In genomic region chr9:115369322-115369957, GRCh38 we compare ENCODE assay signal across 1 cellular context.
A peak's percentile ranks its signal among the peaks of the same experiment; 100 is the strongest.
TF ChIP-seq lines count a peak whose summit lies in the region.

No MANE protein-coding gene starts in this region.

TF ChIP-seq in HEK293, 187 proteins besides CTCF, POLR2A, EP300 and RAD21 (continued from another document):
- TF ChIP-seq, protein P1, sequence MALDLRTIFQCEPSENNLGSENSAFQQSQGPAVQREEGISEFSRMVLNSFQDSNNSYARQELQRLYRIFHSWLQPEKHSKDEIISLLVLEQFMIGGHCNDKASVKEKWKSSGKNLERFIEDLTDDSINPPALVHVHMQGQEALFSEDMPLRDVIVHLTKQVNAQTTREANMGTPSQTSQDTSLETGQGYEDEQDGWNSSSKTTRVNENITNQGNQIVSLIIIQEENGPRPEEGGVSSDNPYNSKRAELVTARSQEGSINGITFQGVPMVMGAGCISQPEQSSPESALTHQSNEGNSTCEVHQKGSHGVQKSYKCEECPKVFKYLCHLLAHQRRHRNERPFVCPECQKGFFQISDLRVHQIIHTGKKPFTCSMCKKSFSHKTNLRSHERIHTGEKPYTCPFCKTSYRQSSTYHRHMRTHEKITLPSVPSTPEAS (tag by site-specific recombination; IDR thresholded peaks at IDR 0.05) = no peak
- TF ChIP-seq ZNF529 (tag by site-specific recombination; IDR thresholded peaks at IDR 0.05; ENCODE audit: insufficient replicate concordance) (no peak), ZNF433 (tag by site-specific recombination; IDR thresholded peaks at IDR 0.05; ENCODE audit: low read depth) (no peak), ZNF366 (tag by site-specific recombination; conservative IDR thresholded peaks at IDR 0.05) (no peak), INSM2 (tag by site-specific recombination; IDR thresholded peaks at IDR 0.05) (0 out of 2 replicates have a peak, but pooled peaks have one; percentile 28), HOXC10 (CRISPR knock-in tag; IDR thresholded peaks at IDR 0.05) (no peak), IKZF3 (tag by site-specific recombination; IDR thresholded peaks at IDR 0.05) (no peak), ZBTB48 (tag by site-specific recombination; IDR thresholded peaks at IDR 0.05) (no peak), ZNF394 (tag by site-specific recombination; IDR thresholded peaks at IDR 0.05; ENCODE audit: borderline replicate concordance) (no peak), TCF7L2 (IDR thresholded peaks at IDR 0.05; ENCODE audit: borderline replicate concordance, low read depth, low read length) (no peak), KLF1 (tag by site-specific recombination; IDR thresholded peaks at IDR 0.05) (no peak), TSHZ1 (tag by site-specific recombination; IDR thresholded peaks at IDR 0.05; ENCODE audit: borderline replicate concordance) (no peak), ZEB2 (tag by site-specific recombination; IDR thresholded peaks at IDR 0.05) (peak; percentile 51; the same call in 1 of the 2 replicates), GLI2 (tag by site-specific recombination; IDR thresholded peaks at IDR 0.05; ENCODE audit: borderline replicate concordance, low read depth) (0 out of 2 replicates have a peak, but pooled peaks have one; percentile 8), SP2 (tag by site-specific recombination; IDR thresholded peaks at IDR 0.05) (0 out of 2 replicates have a peak, but pooled peaks have one; percentile 8), OSR2 (tag by site-specific recombination; IDR thresholded peaks at IDR 0.05) (peak; percentile 68), ZNF654 (tag by site-specific recombination; IDR thresholded peaks at IDR 0.05; ENCODE audit: low read depth) (no peak), GLIS1 (tag by site-specific recombination; IDR thresholded peaks at IDR 0.05) (no peak), ZNF777 (tag by site-specific recombination; IDR thresholded peaks at IDR 0.05; ENCODE audit: borderline replicate concordance) (no peak), ZNF341 (tag by site-specific recombination; IDR thresholded peaks at IDR 0.05; ENCODE audit: low read depth) (no peak), ZNF518A (tag by site-specific recombination; conservative IDR thresholded peaks at IDR 0.05; ENCODE audit: low read depth) (no peak), SETDB1 (IDR thresholded peaks at IDR 0.05; ENCODE audit: insufficient read length, low read length) (peak; percentile 78), ZFP3 (tag by site-specific recombination; IDR thresholded peaks at IDR 0.05; ENCODE audit: low read depth) (no peak), ZBTB21 (tag by site-specific recombination; IDR thresholded peaks at IDR 0.05) (no peak), GFI1B (tag by site-specific recombination; IDR thresholded peaks at IDR 0.05) (no peak)
- TF ChIP-seq, protein P2, sequence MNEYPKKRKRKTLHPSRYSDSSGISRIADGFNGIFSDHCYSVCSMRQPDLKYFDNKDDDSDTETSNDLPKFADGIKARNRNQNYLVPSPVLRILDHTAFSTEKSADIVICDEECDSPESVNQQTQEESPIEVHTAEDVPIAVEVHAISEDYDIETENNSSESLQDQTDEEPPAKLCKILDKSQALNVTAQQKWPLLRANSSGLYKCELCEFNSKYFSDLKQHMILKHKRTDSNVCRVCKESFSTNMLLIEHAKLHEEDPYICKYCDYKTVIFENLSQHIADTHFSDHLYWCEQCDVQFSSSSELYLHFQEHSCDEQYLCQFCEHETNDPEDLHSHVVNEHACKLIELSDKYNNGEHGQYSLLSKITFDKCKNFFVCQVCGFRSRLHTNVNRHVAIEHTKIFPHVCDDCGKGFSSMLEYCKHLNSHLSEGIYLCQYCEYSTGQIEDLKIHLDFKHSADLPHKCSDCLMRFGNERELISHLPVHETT (tag by site-specific recombination; IDR thresholded peaks at IDR 0.05) = no peak
- TF ChIP-seq, protein P3, sequence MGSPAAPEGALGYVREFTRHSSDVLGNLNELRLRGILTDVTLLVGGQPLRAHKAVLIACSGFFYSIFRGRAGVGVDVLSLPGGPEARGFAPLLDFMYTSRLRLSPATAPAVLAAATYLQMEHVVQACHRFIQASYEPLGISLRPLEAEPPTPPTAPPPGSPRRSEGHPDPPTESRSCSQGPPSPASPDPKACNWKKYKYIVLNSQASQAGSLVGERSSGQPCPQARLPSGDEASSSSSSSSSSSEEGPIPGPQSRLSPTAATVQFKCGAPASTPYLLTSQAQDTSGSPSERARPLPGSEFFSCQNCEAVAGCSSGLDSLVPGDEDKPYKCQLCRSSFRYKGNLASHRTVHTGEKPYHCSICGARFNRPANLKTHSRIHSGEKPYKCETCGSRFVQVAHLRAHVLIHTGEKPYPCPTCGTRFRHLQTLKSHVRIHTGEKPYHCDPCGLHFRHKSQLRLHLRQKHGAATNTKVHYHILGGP (tag by site-specific recombination; IDR thresholded peaks at IDR 0.05) = no peak
- TF ChIP-seq, protein P4, sequence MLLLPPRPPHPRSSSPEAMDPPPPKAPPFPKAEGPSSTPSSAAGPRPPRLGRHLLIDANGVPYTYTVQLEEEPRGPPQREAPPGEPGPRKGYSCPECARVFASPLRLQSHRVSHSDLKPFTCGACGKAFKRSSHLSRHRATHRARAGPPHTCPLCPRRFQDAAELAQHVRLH (tag by site-specific recombination; IDR thresholded peaks at IDR 0.05) = no peak
TF ChIP-seq in HEK293: peak in this region for 13.
